Comparison of ENCODE assay signal across 8 cellular contexts in genomic region chr9:19048966-19049871, GRCh38. TPM values are rescaled to one million over a fixed set of nuclear protein-coding genes. Genes with fewer than 3 reads are reported as not detected.
DNase-seq lines count a peak whose midpoint lies in the region; ATAC-seq and TF ChIP-seq lines count a peak whose summit lies in the region.

Gene RRAGA (plus strand): TSS chr9:19049427. CDS start chr9:19049660, 233 bp downstream.

- H3K4me1 ChIP-seq in CD4-positive, alpha-beta memory T cell (ENCODE audit: insufficient read depth, low read length): peaks cover 39% of the 10 kb centered on the region
- peaks cover 23 to 28% of the 10 kb centered on the region in 2 donors for H3K4me1 ChIP-seq in duodenal mucosa (ENCODE audit: control insufficient read depth in 1 of 2, insufficient read depth in 2 of 2, low read length in 2 of 2)

- H3K4me1 Mint-ChIP-seq in CD4-positive, alpha-beta memory T cell: peaks cover 21 to 56% (median 40%) of the 10 kb centered on the region in 4 donors

- H3K9me3 Mint-ChIP-seq in CD4-positive, alpha-beta memory T cell: no peaks in the 10 kb centered on the region

- H3K36me3 ChIP-seq in CD4-positive, alpha-beta memory T cell (ENCODE audit: insufficient read depth, low read length): no peaks in the 10 kb centered on the region
- H3K36me3 ChIP-seq in duodenal mucosa (ENCODE audit: control insufficient read depth in 1 of 2, insufficient read depth in 2 of 2, low read length in 2 of 2): peaks cover 0 to 2% of the 10 kb centered on the region in 2 donors

- peak in 1 of 3 donors; percentile 84 for TF ChIP-seq CTCF in lower leg skin (IDR thresholded peaks at IDR 0.05)

- peak within 1 kb of the TSS; percentile 91 to 99 (median 96) for H3K4me3 Mint-ChIP-seq in CD4-positive, alpha-beta memory T cell

- 0% methylated on average over 34 to 56 of the region's 79 CpGs for WGBS in lower leg skin, 2 donors

- intact Hi-C loops in CD4-positive, alpha-beta memory T cell (cut with micrococcal nuclease): loop anchor here (1.0 to 2.0 kb wide), 8 partner anchors 53 to 1574 kb away; partner anchors contain the start of genes DENND4C, HAUS6, MLLT3 and PLIN2
- intact Hi-C loops in lower leg skin (cut with DNase I; ENCODE audit: low total_unique reads): no loop called here

- CTCF ChIA-PET in CD4-positive, alpha-beta memory T cell (lab: Charles Lee; ENCODE audit: partially characterized antibody): interaction anchor here (0.6 to 3.3 kb wide), 38 partner anchors 10 to 417 kb away, joined by 3 to 35 read pairs (median 3); no protein-coding TSS in a partner anchor

- peak within 1 kb of the TSS; percentile 87 for H3K27ac ChIP-seq in CD4-positive, alpha-beta memory T cell (ENCODE audit: low read depth, low read length)
- peak within 1 kb of the TSS; percentile 91 for H3K27ac ChIP-seq in duodenal mucosa (ENCODE audit: low read depth, low read length)

- ATAC-seq in GM19438 (IDR thresholded peaks at IDR 0.05; ENCODE audit: low read depth, unreplicated experiment): peak; percentile 85
- peak; percentile 86 for ATAC-seq in HG03575 (IDR thresholded peaks at IDR 0.05; ENCODE audit: extremely low read depth, insufficient number of reproducible peaks, low FRiP score, unreplicated experiment)

- no peaks in the 10 kb centered on the region for H3K27me3 Mint-ChIP-seq in CD4-positive, alpha-beta memory T cell

- no peaks in the 10 kb centered on the region for H3K27me3 ChIP-seq in CD4-positive, alpha-beta memory T cell (ENCODE audit: insufficient read depth, low read length)
- no peaks in the 10 kb centered on the region for H3K27me3 ChIP-seq in duodenal mucosa (ENCODE audit: control insufficient read depth in 1 of 2, insufficient read depth in 2 of 2, low read length in 2 of 2)

- H3K9me3 ChIP-seq in CD4-positive, alpha-beta memory T cell (ENCODE audit: control insufficient read depth in 1 of 2, low read length in 2 of 2): no peaks in the 10 kb centered on the region
- no peaks in the 10 kb centered on the region for H3K9me3 ChIP-seq in duodenal mucosa (ENCODE audit: control insufficient read depth in 1 of 2, low read length in 2 of 2)

- peak within 1 kb of the TSS; percentile 84 to 96 for H3K4me3 ChIP-seq in CD4-positive, alpha-beta memory T cell (ENCODE audit: low read length in 2 of 2)
- H3K4me3 ChIP-seq in duodenal mucosa (ENCODE audit: low read depth in 1 of 2, low read length in 2 of 2) (peak within 1 kb of the TSS; percentile 96 to 98), lower leg skin (ENCODE audit: low read depth, poor library complexity, severe bottlenecking) (peak within 1 kb of the TSS; percentile 70)

- H3K36me3 Mint-ChIP-seq in CD4-positive, alpha-beta memory T cell: peaks cover 0 to 28% of the 10 kb centered on the region in 2 donors

- DNase-seq in CD4-positive, alpha-beta memory T cell: peak; percentile 94 to 96 (median 95)
- peak; percentile 96 for DNase-seq in NCI-H82 (lab: John Stamatoyannopoulos, UW)
- DNase-seq in activated CD4-positive, alpha-beta T cell treated with anti-CD3 and anti-CD28 coated beads, Interleukin-2, amount 50 U/mL, for 48 hours: peak; percentile 95 to 96
- DNase-seq in lower leg skin (ENCODE audit: low spot score in 2 of 2): peak; percentile 92 to 99
- peak; percentile 88 to 90 for DNase-seq in stimulated activated CD4-positive, alpha-beta T cell treated with anti-CD3 and anti-CD28 coated beads, Interleukin-4, amount 100 ng/mL, for 48 hours (ENCODE audit: low read depth in 2 of 2)

- TF ChIP-seq POLR2A in lower leg skin (IDR thresholded peaks at IDR 0.05): peak in 1 of 2 donors; percentile 3

- POLR2A ChIA-PET in CD4-positive, alpha-beta memory T cell (lab: Charles Lee; ENCODE audit: partially characterized antibody): interaction anchor here (0.7 to 3.0 kb wide), 29 partner anchors 8 to 1636 kb away, joined by 3 to 30 read pairs (median 5); partner anchors contain the start of genes ACER2, DENND4C, HAUS6 and RPS6

- peak within 1 kb of the TSS; percentile 96 to 100 (median 99) for H3K27ac Mint-ChIP-seq in CD4-positive, alpha-beta memory T cell

- peak within 1 kb of the TSS; percentile 88 to 92 for H3K9ac ChIP-seq in duodenal mucosa (ENCODE audit: low read depth in 1 of 2, low read length in 2 of 2)

RNA-seq across cellular contexts. Expression of gene RRAGA, which starts in this region (rescaled TPM):
- 10 to 100 TPM; 57.4 to 58.0 TPM for total RNA-seq in CD4-positive, alpha-beta memory T cell
- polyA plus RNA-seq in CD4-positive, alpha-beta memory T cell: 100 to 1,000 TPM; 106 to 110 TPM
- total RNA-seq in lower leg skin: 10 to 100 TPM; 54.7 to 72.7 (median 56.8) TPM

Comparison
In these comparisons a context has a peak if more than half of its experiments do, and no peak if none do; other contexts are left out.
1. Peak in every context shown above with its lines: DNase-seq, ATAC-seq, H3K4me3 ChIP-seq and H3K27ac ChIP-seq.